18 cellular contexts compared by ENCODE assay signal in the genomic region with DNA sequence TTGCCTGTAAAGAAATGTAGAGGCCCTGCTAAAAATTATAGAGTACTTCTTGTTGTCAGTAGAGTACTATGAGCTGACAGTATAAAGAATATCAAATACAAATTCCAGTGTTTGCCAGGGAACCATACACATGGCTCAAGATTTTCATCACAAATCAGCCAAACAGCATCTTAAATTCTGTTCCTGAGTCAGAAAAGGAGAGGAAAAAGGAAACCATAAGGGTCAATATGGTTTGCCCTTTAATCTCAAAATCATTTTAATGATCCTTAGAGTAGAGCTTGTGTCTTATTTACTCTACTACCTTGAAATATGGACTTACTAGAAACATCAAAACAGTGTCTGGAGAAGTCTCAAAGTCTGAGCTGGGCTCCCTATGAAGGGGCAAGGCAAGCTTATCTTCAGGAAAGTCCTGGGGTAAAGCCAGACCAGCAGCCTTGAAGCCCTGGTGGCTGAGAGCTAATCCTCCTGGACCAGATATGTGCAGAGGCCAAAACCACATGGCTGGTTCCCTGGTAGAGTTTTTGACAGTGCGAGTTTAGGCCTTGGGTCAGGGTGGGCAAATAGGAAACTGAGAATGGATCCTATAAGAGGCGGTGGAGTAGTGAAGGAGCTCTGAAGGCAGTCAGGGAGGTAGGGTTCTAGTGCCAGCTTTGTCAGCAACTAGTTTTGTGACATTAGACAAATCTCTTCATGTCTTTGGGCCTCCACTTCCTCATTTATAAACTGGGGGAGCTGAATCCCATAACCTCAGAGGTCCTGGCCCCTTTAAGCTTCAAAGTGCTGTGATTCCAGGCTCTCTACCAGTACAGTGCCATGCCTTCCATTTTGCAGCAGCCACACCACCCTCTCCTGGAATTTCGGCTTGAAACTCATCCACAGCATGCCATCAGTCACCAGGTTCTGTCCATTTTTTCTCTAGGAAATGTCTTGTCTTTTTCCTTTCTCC. TPM values are rescaled to one million over a fixed set of nuclear protein-coding genes. Genes with fewer than 3 reads are reported as not detected.
DNase-seq lines count a peak whose midpoint lies in the region; ATAC-seq and TF ChIP-seq lines count a peak whose summit lies in the region.
"Had no signal": no experiment of that assay in that cellular context is flagged by ENCODE, and none has a peak within 500 bp of the region (broad histone marks: within the 10 kb centered on the region; RNA-seq: fewer than 3 reads in every experiment).

No MANE protein-coding gene starts in this region.

- TF ChIP-seq CTCF in adrenal gland (IDR thresholded peaks at IDR 0.05): no peak

- H3K36me3 ChIP-seq in adrenal gland (replicated peaks in 1 of 2) (no peaks in the 10 kb centered on the region), subcutaneous abdominal adipose tissue (ENCODE audit: control insufficient read depth in 5 of 5, insufficient read depth in 5 of 5, low read length in 5 of 5) (no peaks in the 10 kb centered on the region)
- H3K36me3 ChIP-seq: suprapubic skin had no signal

- no peaks in the 10 kb centered on the region for H3K9me3 ChIP-seq in adrenal gland (replicated peaks in 1 of 3)
- no peaks in the 10 kb centered on the region for H3K9me3 ChIP-seq in subcutaneous abdominal adipose tissue (ENCODE audit: control insufficient read depth in 5 of 5, low read length in 5 of 5)
- H3K9me3 ChIP-seq: suprapubic skin had no signal

- DNase-seq in NOMO-1 treated with DMSO at 0.1 percent for 48 hours (lab: John Stamatoyannopoulos, UW; ENCODE audit: unreplicated experiment): peak; percentile 6
- no peak for DNase-seq in NOMO-1 (lab: John Stamatoyannopoulos, UW; ENCODE audit: unreplicated experiment in 2 of 2)
- DNase-seq in adrenal gland: peak in 6 of 7 donors; percentile 35 to 60 (median 48)
- no peak for DNase-seq in left colon
- no peak for DNase-seq in activated CD4-positive, alpha-beta T cell treated with anti-CD3 and anti-CD28 coated beads, Interleukin-2, amount 50 U/mL, for 4 hours
- no peak for DNase-seq in mucosa of gallbladder (ENCODE audit: low spot score)
- DNase-seq: 8988T; activated CD8-positive, alpha-beta memory T cell treated with anti-CD3 and anti-CD28 coated beads for 24 hours; DND-41; hippocampal formation; kidney glomerular epithelial cell; NCI-H1092 treated with DMSO at 0.1 percent for 48 hours; NCI-H2171 had no signal

- H3K9ac ChIP-seq in subcutaneous abdominal adipose tissue (ENCODE audit: low read length in 5 of 5): no peak overlapping the region

- ATAC-seq in left colon: peak; percentile 18
- no peak for ATAC-seq in HG02588 (IDR thresholded peaks at IDR 0.05; ENCODE audit: unreplicated experiment)

- intact Hi-C loops in adrenal gland (cut with DNase I) (no loop called here), left colon (cut with DNase I, micrococcal nuclease) (no loop called here)

- H3K27ac ChIP-seq in adrenal gland (no peak overlapping the region), subcutaneous abdominal adipose tissue (ENCODE audit: low read depth, low read length) (peak overlapping the region; percentile 54)
- H3K27ac ChIP-seq: C4-2B, RWPE1, suprapubic skin had no signal

- H3K4me3 ChIP-seq in adrenal gland (no peak overlapping the region), subcutaneous abdominal adipose tissue (ENCODE audit: low read depth in 1 of 5, low read length in 5 of 5) (no peak overlapping the region)
- H3K4me3 ChIP-seq: suprapubic skin had no signal

- no peak for TF ChIP-seq POLR2A in adrenal gland (IDR thresholded peaks at IDR 0.05)

- WGBS in adrenal gland, 4 donors: 76 to 89% (median 84%) methylated on average over 3 of the region's 3 CpGs

- no peaks in the 10 kb centered on the region for H3K27me3 ChIP-seq in adrenal gland
- no peaks in the 10 kb centered on the region for H3K27me3 ChIP-seq in subcutaneous abdominal adipose tissue (ENCODE audit: control insufficient read depth in 5 of 5, insufficient read depth in 4 of 5, low read length in 5 of 5)
- H3K27me3 ChIP-seq: suprapubic skin had no signal

- H3K4me1 ChIP-seq in adrenal gland (replicated peaks in 1 of 2) (peaks cover 18 to 55% of the 10 kb centered on the region in 2 donors), subcutaneous abdominal adipose tissue (ENCODE audit: control insufficient read depth in 5 of 5, insufficient read depth in 5 of 5, low read length in 5 of 5) (peaks cover 11 to 69% (median 35%) of the 10 kb centered on the region in 5 donors)

RNA-seq across cellular contexts. Expression of a gene that starts 38.9 kb away (rescaled TPM):
- total RNA-seq in adrenal gland: 10 to 100 TPM; 30.9 to 77.7 (median 50.9) TPM
- polyA plus RNA-seq in adrenal gland: 10 to 100 TPM in 2 of 3 donors, 1 to 10 TPM in 1; 5.5 to 24.8 (median 11.7) TPM
- total RNA-seq in left colon: 10 to 100 TPM; 40.0 to 44.7 TPM
- total RNA-seq in mucosa of gallbladder: 46.6 TPM

Comparison
In these comparisons a context has a peak if more than half of its experiments do, and no peak if none do; other contexts are left out.
1. DNase-seq: peak in NOMO-1 treated with DMSO at 0.1 percent for 48 hours (single experiment) and adrenal gland (6 of 7); none in NOMO-1 (0 of 2), left colon (0 of 2), activated CD4-positive, alpha-beta T cell treated with anti-CD3 and anti-CD28 coated beads, Interleukin-2, amount 50 U/mL, for 4 hours (0 of 2) and mucosa of gallbladder (single experiment).